8 cellular contexts compared by ENCODE assay signal in the genomic region with DNA sequence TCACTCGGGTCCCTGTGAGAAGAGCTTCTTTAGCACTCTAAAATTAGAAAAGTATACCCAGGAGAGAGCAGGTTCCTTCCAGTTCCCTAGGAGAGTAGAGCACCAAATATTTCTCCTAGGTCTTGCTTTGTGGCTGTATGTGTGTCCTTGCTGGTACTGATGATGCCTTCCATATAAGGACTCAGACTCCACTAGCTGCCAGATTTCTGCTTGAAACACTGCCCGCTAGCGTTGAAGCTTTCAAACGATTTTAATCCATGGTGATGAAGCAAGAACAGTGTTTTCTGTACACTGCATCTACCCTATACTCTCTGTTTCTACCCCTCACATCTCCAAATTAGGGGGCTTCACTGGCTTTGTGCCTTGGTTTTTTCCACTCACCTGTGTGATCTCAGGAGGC. TPM values are rescaled to one million over a fixed set of nuclear protein-coding genes. Genes with fewer than 3 reads are reported as not detected.
DNase-seq lines count a peak whose midpoint lies in the region; ATAC-seq and TF ChIP-seq lines count a peak whose summit lies in the region.

No MANE protein-coding gene starts in this region.

- H3K27ac ChIP-seq in endodermal cell (ENCODE audit: low read depth, low read length) = no peak overlapping the region

- H3K4me1 Mint-ChIP-seq in endodermal cell = peaks cover 8% of the 10 kb centered on the region
- peaks cover 32% of the 10 kb centered on the region for H3K4me1 Mint-ChIP-seq in progenitor cell of endocrine pancreas (ENCODE audit: low read depth)

- TF ChIP-seq CTCF in endodermal cell (conservative IDR thresholded peaks at IDR 0.05) (peak; percentile 41), progenitor cell of endocrine pancreas (IDR thresholded peaks at IDR 0.05; ENCODE audit: unreplicated experiment) (no peak)

- peak; percentile 26 for ATAC-seq in HG02798 (IDR thresholded peaks at IDR 0.05; ENCODE audit: poor library complexity, unreplicated experiment)

- H3K4me3 Mint-ChIP-seq in endodermal cell (no peak overlapping the region), progenitor cell of endocrine pancreas (ENCODE audit: low read depth) (peak overlapping the region; percentile 17)

- no peak overlapping the region for H3K9ac ChIP-seq in endodermal cell (ENCODE audit: extremely low read depth, low read length, poor library complexity, severe bottlenecking)

- H3K36me3 ChIP-seq in endodermal cell (ENCODE audit: control insufficient read depth, insufficient read depth, low read length) = no peaks in the 10 kb centered on the region

- H3K27me3 Mint-ChIP-seq in endodermal cell (ENCODE audit: insufficient read depth) (no peaks in the 10 kb centered on the region), progenitor cell of endocrine pancreas (no peaks in the 10 kb centered on the region)

- 85 to 93% methylated on average over 3 to 4 of the region's 4 CpGs for WGBS in endodermal cell (ENCODE audit: insufficient coverage in 1 of 2, insufficient read length in 1 of 2), 2 experiments

- H3K9me3 Mint-ChIP-seq in endodermal cell = no peaks in the 10 kb centered on the region
- no peaks in the 10 kb centered on the region for H3K9me3 Mint-ChIP-seq in progenitor cell of endocrine pancreas (ENCODE audit: low read depth)

- DNase-seq in GF-D8 (lab: John Stamatoyannopoulos, UW) (peak; percentile 70), NCI-H748 treated with DMSO at 0.1 percent for 48 hours (lab: John Stamatoyannopoulos, UW) (peak; percentile 81), endodermal cell (no peak), progenitor cell of endocrine pancreas (ENCODE audit: low spot score, unreplicated experiment) (no peak), HK-2 (ENCODE audit: unreplicated experiment) (no peak), HuH-7 (ENCODE audit: low spot score) (no peak), NCI-H82 (lab: John Stamatoyannopoulos, UW) (no peak)

- H3K36me3 Mint-ChIP-seq in endodermal cell (ENCODE audit: low read depth) (peaks cover 3% of the 10 kb centered on the region), progenitor cell of endocrine pancreas (ENCODE audit: insufficient read depth) (no peaks in the 10 kb centered on the region)

- no peaks in the 10 kb centered on the region for H3K27me3 ChIP-seq in endodermal cell (ENCODE audit: control insufficient read depth, insufficient read depth, low read length, poor library complexity, severe bottlenecking)

- no peaks in the 10 kb centered on the region for H3K9me3 ChIP-seq in endodermal cell (ENCODE audit: control insufficient read depth, low read length)

- H3K4me3 ChIP-seq in endodermal cell (ENCODE audit: low read length) = no peak overlapping the region

- no peaks in the 10 kb centered on the region for H3K4me1 ChIP-seq in endodermal cell (ENCODE audit: control insufficient read depth, insufficient read depth, low read length)

- H3K27ac Mint-ChIP-seq in endodermal cell (no peak overlapping the region), progenitor cell of endocrine pancreas (peak overlapping the region; percentile 50)

RNA-seq across cellular contexts. Expression of a gene that starts 2.4 kb away (rescaled TPM):
- total RNA-seq in endodermal cell = 10 to 100 TPM; 32.3 to 32.5 TPM
- 25.1 TPM for polyA plus RNA-seq in endodermal cell (2013, experiment 1 of 2)
- polyA plus RNA-seq in endodermal cell (2013, experiment 2 of 2) = 24.8 TPM
- total RNA-seq in progenitor cell of endocrine pancreas = 26.6 and 28.2 TPM in 2 replicates

Comparison
In these comparisons a context has a peak if more than half of its experiments do, and no peak if none do; other contexts are left out.
1. DNase-seq: peak in GF-D8 (single experiment) and NCI-H748 treated with DMSO at 0.1 percent for 48 hours (single experiment); none in endodermal cell (single experiment), progenitor cell of endocrine pancreas (single experiment), HK-2 (single experiment), HuH-7 (single experiment) and NCI-H82 (single experiment).